1 cellular context compared by ENCODE assay signal in the genomic region with DNA sequence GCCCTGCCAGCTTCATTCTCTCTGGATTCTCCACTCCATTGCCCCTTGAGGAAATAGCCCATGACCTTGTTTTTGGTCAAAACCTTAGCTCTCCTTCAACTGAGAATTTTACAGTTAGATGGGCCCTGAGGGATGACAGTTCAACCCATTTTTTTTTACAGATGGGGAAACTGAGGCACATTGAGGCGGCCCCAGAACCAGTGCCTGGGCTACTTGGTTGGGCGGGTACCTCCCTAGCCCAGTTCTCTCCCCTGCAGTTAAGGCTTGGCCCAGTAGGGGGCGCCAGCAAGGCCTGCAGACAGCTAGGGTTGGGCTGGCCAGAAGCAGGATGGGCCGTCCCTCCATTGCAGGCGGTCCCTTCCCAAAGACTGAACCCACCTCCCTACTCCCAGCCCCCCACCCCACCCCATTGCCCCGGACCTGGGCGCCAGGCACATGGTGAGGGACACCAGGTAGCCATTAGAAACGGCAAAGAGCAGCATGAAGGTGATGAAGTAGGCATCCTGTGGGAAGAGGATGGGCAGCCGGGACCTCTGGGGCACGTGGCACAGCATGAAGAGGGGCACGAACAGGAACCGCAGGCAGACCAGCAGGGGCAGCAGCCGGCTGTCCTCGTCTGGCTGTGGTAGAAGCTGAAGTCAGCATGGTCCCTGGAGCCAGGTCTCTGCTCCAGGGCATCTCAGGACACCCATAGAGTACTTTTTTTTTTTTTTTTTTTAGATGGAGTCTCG.
TF ChIP-seq lines count a peak whose summit lies in the region.

No MANE protein-coding gene starts in this region.

TF ChIP-seq in endothelial cell of umbilical vein, 7 proteins besides CTCF, POLR2A, EP300 and RAD21:
- no peak for TF ChIP-seq GATA2 (IDR thresholded peaks at IDR 0.05; ENCODE audit: insufficient read depth, insufficient read length, low read depth, low read length)
- no peak for TF ChIP-seq POLR2AphosphoS5 (IDR thresholded peaks at IDR 0.05; ENCODE audit: insufficient read depth, low read depth, low read length)
- TF ChIP-seq FOS (IDR thresholded peaks at IDR 0.05; ENCODE audit: borderline replicate concordance, insufficient read depth, low read length) = no peak
- TF ChIP-seq, protein P1, sequence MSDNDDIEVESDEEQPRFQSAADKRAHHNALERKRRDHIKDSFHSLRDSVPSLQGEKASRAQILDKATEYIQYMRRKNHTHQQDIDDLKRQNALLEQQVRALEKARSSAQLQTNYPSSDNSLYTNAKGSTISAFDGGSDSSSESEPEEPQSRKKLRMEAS (IDR thresholded peaks at IDR 0.05; ENCODE audit: insufficient read depth, insufficient read length) = no peak
- no peak for TF ChIP-seq JUN (IDR thresholded peaks at IDR 0.05; ENCODE audit: borderline replicate concordance, insufficient read depth, insufficient read length, low read depth)
- no peak for TF ChIP-seq MYC (IDR thresholded peaks at IDR 0.05; ENCODE audit: low read depth, low read length)
- no peak for TF ChIP-seq EZH2 (IDR thresholded peaks at IDR 0.05; ENCODE audit: borderline replicate concordance, low read depth, low read length, severe bottlenecking)
